Comparison of ENCODE assay signal across 1 cellular context in the genomic region with DNA sequence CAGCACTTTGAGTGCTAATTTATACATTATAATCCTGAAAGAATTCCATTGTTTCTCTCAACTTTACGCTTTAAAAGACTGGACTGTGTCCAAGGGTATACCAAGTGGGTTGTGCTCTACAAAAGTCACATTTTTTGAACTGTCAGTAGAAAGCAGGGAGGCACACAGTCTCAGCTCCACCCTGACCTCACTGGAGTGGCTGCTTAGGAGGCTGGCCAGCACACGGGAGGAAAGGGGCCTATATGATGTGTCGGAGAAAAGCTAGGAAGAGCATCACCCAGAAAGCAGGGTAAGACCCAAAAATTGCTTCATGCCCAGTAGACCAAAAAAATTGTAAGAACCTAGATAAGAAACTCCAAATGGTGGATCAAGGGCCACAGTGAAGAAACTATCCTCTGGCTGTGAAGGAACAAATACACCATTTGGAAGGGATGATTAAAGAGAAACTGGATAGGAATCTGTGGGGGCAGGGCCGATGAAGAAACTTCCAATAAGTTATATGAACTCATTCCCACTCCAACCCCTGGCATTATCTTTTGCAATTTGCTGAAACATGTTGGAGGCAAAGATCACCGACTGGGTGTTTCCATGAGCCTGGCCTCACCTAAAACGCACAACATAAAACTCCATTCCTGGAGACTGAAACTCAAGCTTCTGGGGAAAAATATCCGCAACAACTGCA.
TF ChIP-seq lines count a peak whose summit lies in the region.

No MANE protein-coding gene starts in this region.

TF ChIP-seq in endothelial cell of umbilical vein, 7 proteins besides CTCF, POLR2A, EP300 and RAD21:
- TF ChIP-seq, protein P1, sequence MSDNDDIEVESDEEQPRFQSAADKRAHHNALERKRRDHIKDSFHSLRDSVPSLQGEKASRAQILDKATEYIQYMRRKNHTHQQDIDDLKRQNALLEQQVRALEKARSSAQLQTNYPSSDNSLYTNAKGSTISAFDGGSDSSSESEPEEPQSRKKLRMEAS (IDR thresholded peaks at IDR 0.05; ENCODE audit: insufficient read depth, insufficient read length), result no peak
- TF ChIP-seq POLR2AphosphoS5 (IDR thresholded peaks at IDR 0.05; ENCODE audit: insufficient read depth, low read depth, low read length) (no peak), FOS (IDR thresholded peaks at IDR 0.05; ENCODE audit: borderline replicate concordance, insufficient read depth, low read length) (no peak), GATA2 (IDR thresholded peaks at IDR 0.05; ENCODE audit: insufficient read depth, insufficient read length, low read depth, low read length) (no peak), EZH2 (IDR thresholded peaks at IDR 0.05; ENCODE audit: borderline replicate concordance, low read depth, low read length, severe bottlenecking) (no peak), MYC (IDR thresholded peaks at IDR 0.05; ENCODE audit: low read depth, low read length) (no peak), JUN (IDR thresholded peaks at IDR 0.05; ENCODE audit: borderline replicate concordance, insufficient read depth, insufficient read length, low read depth) (no peak)
